ENCODE assay signal across 8 cellular contexts in the genomic region with DNA sequence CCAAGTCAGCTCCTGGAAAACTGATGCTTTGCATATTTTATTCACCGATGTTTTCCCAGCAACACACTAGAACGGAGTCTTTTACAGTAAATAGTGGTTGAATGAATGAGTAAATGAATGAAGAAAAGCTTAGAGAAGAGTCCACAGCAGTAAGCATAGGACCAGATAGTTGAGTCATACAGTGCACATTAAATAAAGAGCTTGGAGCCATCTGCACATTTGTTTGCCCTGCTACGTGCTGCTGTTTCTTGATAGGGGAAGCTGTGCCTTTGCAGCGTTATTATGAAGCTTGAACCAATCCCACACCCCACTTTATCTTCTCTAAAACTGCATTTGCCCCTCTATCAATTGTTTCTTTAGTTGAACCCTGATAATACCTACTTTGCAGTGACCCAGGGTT. TPM values are rescaled to one million over a fixed set of nuclear protein-coding genes. Genes with fewer than 3 reads are reported as not detected.
A peak's percentile ranks its signal among the peaks of the same experiment; 100 is the strongest.
DNase-seq lines count a peak whose midpoint lies in the region; ATAC-seq, FAIRE-seq and TF ChIP-seq lines count a peak whose summit lies in the region.

No MANE protein-coding gene starts in this region.

- intact Hi-C loops in naive thymus-derived CD4-positive, alpha-beta T cell (cut with micrococcal nuclease): loop anchor here in 1 of 2 donors (2.0 to 10.0 kb wide), 3 partner anchors 20 to 1880 kb away; a partner anchor contains a TSS

- H3K27me3 ChIP-seq in bronchial epithelial cell (ENCODE audit: control insufficient read depth, insufficient read depth, low read length): no peaks in the 10 kb centered on the region
- H3K27me3 ChIP-seq in naive thymus-derived CD4-positive, alpha-beta T cell (ENCODE audit: control insufficient read depth in 2 of 2, insufficient read depth in 2 of 2, low read length in 2 of 2): no peaks in the 10 kb centered on the region

- peak overlapping the region; percentile 78; the same call in 1 of the 2 replicates for H3K27ac ChIP-seq in C4-2B
- H3K27ac ChIP-seq in naive thymus-derived CD4-positive, alpha-beta T cell (ENCODE audit: low read depth, low read length): peak overlapping the region; percentile 95

- in situ Hi-C loops in KBM-7 (cut with MboI; ENCODE audit: low pct_unique_long_range_greater_than_20kb, low sequenced_read_pairs): loop anchor here (25.0 kb wide), 1 partner anchor 232 kb away; no protein-coding TSS in a partner anchor

- CTCF ChIA-PET in naive thymus-derived CD4-positive, alpha-beta T cell (lab: Charles Lee): interaction anchor here (0.6 to 3.6 kb wide), 6 partner anchors 15 to 245 kb away, joined by 3 to 31 read pairs (median 9); no protein-coding TSS in a partner anchor

- H3K36me3 Mint-ChIP-seq in naive thymus-derived CD4-positive, alpha-beta T cell: peaks cover 2 to 13% (median 4%) of the 10 kb centered on the region in 5 donors

- POLR2A ChIA-PET in naive thymus-derived CD4-positive, alpha-beta T cell (lab: Charles Lee): interaction anchor here (0.6 to 2.6 kb wide), 15 partner anchors 9 to 1327 kb away, joined by 3 to 23 read pairs (median 5); a partner anchor contains a TSS

- DNase-seq in KBM-7: peak; percentile 20
- peak; percentile 14 for DNase-seq in bronchial epithelial cell (ENCODE audit: low read depth)
- DNase-seq in naive thymus-derived CD4-positive, alpha-beta T cell: no peak
- DNase-seq in kidney glomerular epithelial cell (lab: John Stamatoyannopoulos, UW): no peak
- no peak for DNase-seq in nucleus accumbens (lab: John Stamatoyannopoulos, UW)

- peaks cover 13 to 22% of the 10 kb centered on the region in 2 donors for H3K4me1 ChIP-seq in naive thymus-derived CD4-positive, alpha-beta T cell (ENCODE audit: control insufficient read depth in 2 of 2, insufficient read depth in 2 of 2, low read length in 2 of 2)

- H3K9me3 ChIP-seq in naive thymus-derived CD4-positive, alpha-beta T cell (ENCODE audit: control insufficient read depth in 2 of 3, low read length in 3 of 3): no peaks in the 10 kb centered on the region

- H3K27me3 Mint-ChIP-seq in naive thymus-derived CD4-positive, alpha-beta T cell: peaks cover 0 to 13% (median 0%) of the 10 kb centered on the region in 5 donors

- peak overlapping the region; percentile 86 to 99 (median 96) for H3K4me3 Mint-ChIP-seq in naive thymus-derived CD4-positive, alpha-beta T cell

- no peak for TF ChIP-seq CTCF in C4-2B (conservative IDR thresholded peaks at IDR 0.05)
- TF ChIP-seq CTCF in bronchial epithelial cell (IDR thresholded peaks at IDR 0.05; ENCODE audit: insufficient read depth, low read length, severe bottlenecking): no peak

- H3K27ac Mint-ChIP-seq in naive thymus-derived CD4-positive, alpha-beta T cell: peak overlapping the region; percentile 92 to 99 (median 95)

- H3K36me3 ChIP-seq in bronchial epithelial cell (ENCODE audit: control insufficient read depth, insufficient read depth, low read length): peaks cover 1% of the 10 kb centered on the region
- H3K36me3 ChIP-seq in naive thymus-derived CD4-positive, alpha-beta T cell (ENCODE audit: control insufficient read depth in 2 of 3, insufficient read depth in 3 of 3, low read length in 3 of 3): peaks cover 0 to 6% (median 0%) of the 10 kb centered on the region in 3 experiments

- ATAC-seq in naive thymus-derived CD4-positive, alpha-beta T cell: no peak
- no peak for ATAC-seq in GM21390 (IDR thresholded peaks at IDR 0.05; ENCODE audit: unreplicated experiment)
- ATAC-seq in HG02610 (IDR thresholded peaks at IDR 0.05; ENCODE audit: unreplicated experiment): no peak

- no peak for FAIRE-seq in bronchial epithelial cell (lab: Jason Lieb, UNC)

- H3K4me1 Mint-ChIP-seq in naive thymus-derived CD4-positive, alpha-beta T cell: peaks cover 32 to 55% (median 45%) of the 10 kb centered on the region in 7 donors

- no peaks in the 10 kb centered on the region for H3K9me3 Mint-ChIP-seq in naive thymus-derived CD4-positive, alpha-beta T cell

- peak overlapping the region; percentile 78 for H3K4me3 ChIP-seq in bronchial epithelial cell (ENCODE audit: low read depth, low read length)
- peak overlapping the region; percentile 98 for H3K4me3 ChIP-seq in naive thymus-derived CD4-positive, alpha-beta T cell (ENCODE audit: low read length)

RNA-seq across cellular contexts. Expression of a gene that starts 1.2 kb away (rescaled TPM):
- total RNA-seq in bronchial epithelial cell: 6.8 and 9.5 TPM in 2 replicates
- total RNA-seq in naive thymus-derived CD4-positive, alpha-beta T cell: 10 to 100 TPM; 16.2 to 39.5 (median 27.6) TPM
- 1 to 10 TPM; 2.4 to 6.7 TPM for polyA plus RNA-seq in naive thymus-derived CD4-positive, alpha-beta T cell

Comparison
In these comparisons a context has a peak if more than half of its experiments do, and no peak if none do; other contexts are left out.
1. DNase-seq: peak in KBM-7 (single experiment) and bronchial epithelial cell (single experiment); none in naive thymus-derived CD4-positive, alpha-beta T cell (0 of 9), kidney glomerular epithelial cell (single experiment) and nucleus accumbens (0 of 56).